Comparison of ENCODE assay signal across 25 cellular contexts in the genomic region with DNA sequence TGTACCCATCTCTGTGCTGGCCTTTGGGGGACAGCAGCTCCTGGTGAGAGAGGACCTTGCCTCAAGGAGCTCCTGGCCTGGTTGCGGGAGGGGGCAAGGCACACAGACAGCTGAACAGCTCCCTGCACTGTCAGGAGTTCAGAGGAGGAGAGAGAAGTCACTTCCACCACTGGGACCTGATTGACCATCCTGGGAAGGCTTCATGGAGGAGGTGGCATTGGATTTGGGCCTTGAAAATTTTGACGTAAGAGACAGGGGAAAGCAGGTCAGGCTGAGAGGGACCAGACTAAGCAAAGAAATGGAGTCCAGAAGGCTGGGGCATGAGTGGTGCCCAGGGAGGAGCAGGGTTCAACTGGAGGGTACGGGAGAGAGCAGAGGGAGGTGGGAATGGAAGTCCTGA.
"Had no signal": no experiment of that assay in that cellular context is flagged by ENCODE, and none has a peak within 500 bp of the region (broad histone marks: within the 10 kb centered on the region; RNA-seq: fewer than 3 reads in every experiment).

No MANE protein-coding gene starts in this region.

- H3K36me3 Mint-ChIP-seq: immature natural killer cell; stimulated activated memory B cell treated with anti-CD40 and anti-IgM and Interleukin-4, amounts not matched to agents 10 μg/mL and 1 μg/mL and 100 μg/mL, for 72 hours had no signal

- DNase-seq: cerebellar nuclear complex; effector memory CD8-positive, alpha-beta T cell; esophagus squamous epithelium; foreskin fibroblast; immature natural killer cell; left ventricle myocardium inferior; mesenchymal stem cell; midbrain; nucleus accumbens; pancreas; spleen; stimulated activated CD4-positive, alpha-beta T cell treated with anti-CD3 and anti-CD28 coated beads, Interleukin-15, amount 100 ng/mL, for 24 hours; stimulated activated CD4-positive, alpha-beta T cell treated with anti-CD3 and anti-CD28 coated beads, Interleukin-1b, Interleukin-23, amount 100 ng/mL, for 48 hours; stimulated activated CD4-positive, alpha-beta T cell treated with anti-CD3 and anti-CD28 coated beads, Interleukin-4, amount 100 ng/mL, for 24 hours had no signal

- H3K27ac Mint-ChIP-seq: dendritic cell treated with granulocyte-macrophage colony-stimulating factor and Interleukin-4, amounts not matched to agents 40 ng/mL and 50 ng/mL, for 4 days; effector memory CD8-positive, alpha-beta T cell; immature natural killer cell; stimulated activated memory B cell treated with anti-CD40 and anti-IgM and Interleukin-4, amounts not matched to agents 10 μg/mL and 1 μg/mL and 100 μg/mL, for 72 hours; stimulated activated naive CD8-positive, alpha-beta T cell treated with anti-CD3 and anti-CD28 coated beads, Interleukin-15, Interleukin-2, amounts not matched to agents 100 ng/mL and 50 ng/mL, for 24 hours had no signal

- H3K9me3 ChIP-seq: esophagus squamous epithelium, gastroesophageal sphincter, left ventricle myocardium inferior, pancreas, prostate gland, spleen, tibial nerve had no signal

- H3K4me3 ChIP-seq: esophagus squamous epithelium, gastroesophageal sphincter, left ventricle myocardium inferior, lung, pancreas, prostate gland, spleen, tibial nerve had no signal

- H3K4me3 Mint-ChIP-seq: dendritic cell treated with granulocyte-macrophage colony-stimulating factor and Interleukin-4, amounts not matched to agents 40 ng/mL and 50 ng/mL, for 4 days; effector memory CD8-positive, alpha-beta T cell; immature natural killer cell; nephron; stimulated activated memory B cell treated with anti-CD40 and anti-IgM and Interleukin-4, amounts not matched to agents 10 μg/mL and 1 μg/mL and 100 μg/mL, for 72 hours; stimulated activated naive CD8-positive, alpha-beta T cell treated with anti-CD3 and anti-CD28 coated beads, Interleukin-15, Interleukin-2, amounts not matched to agents 100 ng/mL and 50 ng/mL, for 24 hours had no signal

- H3K4me1 ChIP-seq: pancreas, prostate gland had no signal

- ATAC-seq: effector memory CD8-positive, alpha-beta T cell; gastroesophageal sphincter; pancreas; sciatic nerve; stimulated activated memory B cell treated with anti-CD40 and anti-IgM and Interleukin-4, amounts not matched to agents 10 μg/mL and 1 μg/mL and 100 μg/mL, for 72 hours had no signal

- H3K27ac ChIP-seq: esophagus squamous epithelium, gastroesophageal sphincter, left ventricle myocardium inferior, pancreas, prostate gland, spleen, tibial nerve had no signal

- H3K9me3 Mint-ChIP-seq: dendritic cell treated with granulocyte-macrophage colony-stimulating factor and Interleukin-4, amounts not matched to agents 40 ng/mL and 50 ng/mL, for 4 days; effector memory CD8-positive, alpha-beta T cell; nephron; stimulated activated memory B cell treated with anti-CD40 and anti-IgM and Interleukin-4, amounts not matched to agents 10 μg/mL and 1 μg/mL and 100 μg/mL, for 72 hours; stimulated activated naive CD8-positive, alpha-beta T cell treated with anti-CD3 and anti-CD28 coated beads, Interleukin-15, Interleukin-2, amounts not matched to agents 100 ng/mL and 50 ng/mL, for 24 hours had no signal

- FAIRE-seq: colon, keratinocyte, pancreas had no signal

- H3K36me3 ChIP-seq: esophagus squamous epithelium, gastroesophageal sphincter, left ventricle myocardium inferior, pancreas, prostate gland, spleen, tibial nerve had no signal

- H3K27me3 ChIP-seq: esophagus squamous epithelium, gastroesophageal sphincter, pancreas, tibial nerve had no signal
